ENCODE assay signal across 13 cellular contexts in the genomic region with DNA sequence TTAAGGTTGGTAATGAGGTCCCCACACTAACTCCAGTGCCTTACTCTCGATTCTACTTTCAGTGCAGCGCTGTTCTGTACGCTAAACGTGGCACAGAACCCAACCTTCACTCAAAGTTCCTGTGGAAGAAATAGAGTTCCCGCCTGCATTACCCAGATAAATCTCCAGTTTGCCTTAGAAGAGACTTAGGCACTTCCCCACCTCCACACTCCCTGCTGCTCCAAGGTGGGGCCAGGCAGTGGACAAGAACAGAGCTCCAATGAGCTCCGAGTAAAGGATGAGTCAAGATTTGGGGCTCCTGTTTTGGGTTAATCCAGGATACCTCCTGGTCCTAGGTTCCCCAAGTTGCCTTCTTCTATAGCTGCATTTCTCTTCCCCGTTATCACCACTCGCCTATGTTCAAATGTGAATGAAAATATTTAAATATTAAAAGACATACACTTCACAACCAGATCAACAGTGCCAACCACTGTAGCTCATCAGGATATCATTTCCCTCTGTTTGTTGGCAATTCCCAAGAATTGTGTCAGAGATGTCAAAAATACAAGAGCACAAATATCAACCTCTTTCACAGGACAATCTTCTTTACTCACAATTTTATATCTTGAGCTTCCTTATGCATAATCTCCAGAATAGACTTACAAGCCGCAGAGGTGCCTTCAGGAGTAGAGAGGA. TPM values are rescaled to one million over a fixed set of nuclear protein-coding genes. Genes with fewer than 3 reads are reported as not detected.
DNase-seq lines count a peak whose midpoint lies in the region; ATAC-seq, FAIRE-seq and TF ChIP-seq lines count a peak whose summit lies in the region.
"Had no signal": no experiment of that assay in that cellular context is flagged by ENCODE, and none has a peak within 500 bp of the region (broad histone marks: within the 10 kb centered on the region; RNA-seq: fewer than 3 reads in every experiment).

No MANE protein-coding gene starts in this region.

- no peaks in the 10 kb centered on the region for H4K20me1 ChIP-seq in K562 (replicated peaks; ENCODE audit: control insufficient read depth, insufficient read depth, low read length)
- no peaks in the 10 kb centered on the region for H4K20me1 ChIP-seq in MM.1S (ENCODE audit: insufficient read depth, low read length)

- TSS peak; percentile 12 for BruUV-seq in K562 (replicated peaks; lab: Mats Ljungman, UMichigan)

- TF ChIP-seq CTCF in K562 (IDR thresholded peaks at IDR 0.05 in 2 of 3, conservative IDR thresholded peaks at IDR 0.05 in 1 of 3; ENCODE audit: insufficient read depth in 2 of 3, low read depth in 1 of 3, low read length in 3 of 3) (no peak), MM.1S (IDR thresholded peaks at IDR 0.05; ENCODE audit: low read length) (no peak)

- H3K36me3 Mint-ChIP-seq in naive thymus-derived CD8-positive, alpha-beta T cell = no peaks in the 10 kb centered on the region

- no peaks in the 10 kb centered on the region for H3K9me1 ChIP-seq in K562 (ENCODE audit: control insufficient read depth, insufficient read depth, low read length)

- POLR2A ChIA-PET in K562 (lab: Yijun Ruan, JAX) = interaction anchor here (0.9 to 2.6 kb wide), 6 partner anchors 9 to 182 kb away, joined by 4 to 9 read pairs (median 6); no protein-coding TSS in a partner anchor
- POLR2A ChIA-PET in naive thymus-derived CD8-positive, alpha-beta T cell (lab: Charles Lee) = interaction anchor here (3.0 kb wide), 1 partner anchor 48 kb away, joined by 13 read pairs; a partner anchor contains a TSS

- FAIRE-seq in K562 (lab: Jason Lieb, UNC) = peak; percentile 83

- H3K4me3 Mint-ChIP-seq in naive thymus-derived CD8-positive, alpha-beta T cell = peak overlapping the region; percentile 38 to 89 (median 66)

- intact Hi-C loops in K562 (cut with micrococcal nuclease) = loop anchor here (5.0 kb wide), 1 partner anchor 185 kb away; a partner anchor contains a TSS

- ATAC-seq in K562 (peak; percentile 87), esophagus mucosa (no peak)
- no peak for ATAC-seq in naive thymus-derived CD8-positive, alpha-beta T cell

- TF ChIP-seq RAD21 in K562 (CRISPR knock-in tag; conservative IDR thresholded peaks at IDR 0.05 in 1 of 2, IDR thresholded peaks at IDR 0.05 in 1 of 2) = no peak

- H2AFZ ChIP-seq in K562 (ENCODE audit: low read depth, low read length) (peak overlapping the region; percentile 7; the same call in 1 of the 2 replicates), MM.1S (ENCODE audit: low read length) (no peak overlapping the region)

- in situ Hi-C loops in Caki2 (cut with HindIII; ENCODE audit: low pct_unique_long_range_greater_than_20kb, low sequenced_read_pairs) = no loop called here
- in situ Hi-C loops in K562 (cut with MboI) = no loop called here

- H3K27ac Mint-ChIP-seq in naive thymus-derived CD8-positive, alpha-beta T cell = peak overlapping the region in 7 of 10 donors; percentile 75 to 93 (median 80)

- H3K9me3 ChIP-seq in MG63 = no peaks in the 10 kb centered on the region
- H3K9me3 ChIP-seq in K562 (replicated peaks; ENCODE audit: control insufficient read depth, insufficient read depth, low read depth, low read length) = no peaks in the 10 kb centered on the region
- H3K9me3 ChIP-seq in MM.1S (replicated peaks; ENCODE audit: insufficient read depth, low read length) = no peaks in the 10 kb centered on the region
- H3K9me3 ChIP-seq: esophagus squamous epithelium had no signal

- H3K79me2 ChIP-seq in K562 (ENCODE audit: control insufficient read depth, insufficient read depth, low read length) = peaks cover 9% of the 10 kb centered on the region; the same call in 2 of the 3 replicates
- no peaks in the 10 kb centered on the region for H3K79me2 ChIP-seq in MM.1S (ENCODE audit: low read length)

- TF ChIP-seq POLR2A in K562 (conservative IDR thresholded peaks at IDR 0.05) = no peak

- no peaks in the 10 kb centered on the region for H3K9me3 Mint-ChIP-seq in naive thymus-derived CD8-positive, alpha-beta T cell

- no peak; the same call in 1 of the 2 replicates for TF ChIP-seq EP300 in K562 (IDR thresholded peaks at IDR 0.05; ENCODE audit: low read length)

- H3F3A ChIP-seq in MM.1S (ENCODE audit: insufficient read depth, low read length) = no peaks in the 10 kb centered on the region

- H3K9ac ChIP-seq in K562 (ENCODE audit: insufficient read depth in 1 of 2, low read depth in 2 of 2, low read length in 2 of 2) (peak overlapping the region; percentile 6 to 35; a peak in 3 of 4 replicates), MM.1S (ENCODE audit: low read length) (no peak overlapping the region)

- H3K4me3 ChIP-seq in MG63 (peak overlapping the region; percentile 22), K562 (no peak overlapping the region; the same call in 1 of the 2 replicates), MM.1S (ENCODE audit: low read length) (no peak overlapping the region)

- H3K4me2 ChIP-seq in K562 (ENCODE audit: insufficient read depth, low read length) = peak overlapping the region; percentile 53
- H3K4me2 ChIP-seq in MM.1S (ENCODE audit: low read depth, low read length) = no peak overlapping the region

- DNase-seq in Caki2 (ENCODE audit: low read depth) (peak; percentile 41), MG63 (peak; percentile 31), K562 (ENCODE audit: extremely low read depth in 1 of 4, low spot score in 3 of 4) (peak; percentile 51 to 83 (median 66)), DMS53 treated with DMSO at 0.1 percent for 48 hours (lab: John Stamatoyannopoulos, UW; ENCODE audit: unreplicated experiment) (no peak), HPDE6-E6E7 (ENCODE audit: extremely low spot score) (no peak), MM.1S (no peak)
- no peak for DNase-seq in naive thymus-derived CD8-positive, alpha-beta T cell
- DNase-seq: esophagus squamous epithelium; GF-D8; NCI-H2171; stimulated activated CD4-positive, alpha-beta T cell treated with anti-CD3 and anti-CD28 coated beads, Interleukin-12 subunit alpha, Interleukin-12 subunit beta, amount 100 ng/mL, for 4 hours; substantia nigra had no signal

- no peaks in the 10 kb centered on the region for H3K27me3 ChIP-seq in MG63
- no peaks in the 10 kb centered on the region for H3K27me3 ChIP-seq in K562 (ENCODE audit: control insufficient read depth in 2 of 2, insufficient read depth in 2 of 2, low read length in 2 of 2)
- no peaks in the 10 kb centered on the region for H3K27me3 ChIP-seq in MM.1S (replicated peaks; ENCODE audit: insufficient read depth, low read length)

- no peaks in the 10 kb centered on the region for H3K9me2 ChIP-seq in MM.1S (replicated peaks; ENCODE audit: insufficient read depth, low read length)

- H3K4me1 ChIP-seq in K562 (replicated peaks in 1 of 2; ENCODE audit: control insufficient read depth in 2 of 2, insufficient read depth in 2 of 2, low read length in 2 of 2) = peaks cover 8 to 25% of the 10 kb centered on the region in 2 experiments
- H3K4me1 ChIP-seq in MM.1S (ENCODE audit: low read length) = peaks cover 7% of the 10 kb centered on the region

- CTCF ChIA-PET in K562 (lab: Yijun Ruan, JAX; ENCODE audit: low intra/inter-chr PET ratio) = no interaction called here

- peaks cover 74% of the 10 kb centered on the region for H3K36me3 ChIP-seq in MG63
- peaks cover 81% of the 10 kb centered on the region for H3K36me3 ChIP-seq in K562 (ENCODE audit: control insufficient read depth, insufficient read depth, low read length)
- no peaks in the 10 kb centered on the region for H3K36me3 ChIP-seq in MM.1S (replicated peaks; ENCODE audit: insufficient read depth, low read length)

- no peaks in the 10 kb centered on the region for H3K27me3 Mint-ChIP-seq in naive thymus-derived CD8-positive, alpha-beta T cell

- H3K4me1 Mint-ChIP-seq in naive thymus-derived CD8-positive, alpha-beta T cell = peaks cover 3 to 30% (median 21%) of the 10 kb centered on the region in 4 donors

- 20% methylated on average over 9 of the region's 9 CpGs for WGBS in K562 (ENCODE audit: insufficient coverage, low coverage, missing lambda C conversion rate)

- H3K27ac ChIP-seq in K562 (ENCODE audit: extremely low read depth, low read depth, low read length) = peak overlapping the region; percentile 87
- H3K27ac ChIP-seq in MM.1S (ENCODE audit: low read length) = no peak overlapping the region
- H3K27ac ChIP-seq: esophagus squamous epithelium had no signal

TF ChIP-seq in K562, 482 proteins besides CTCF, POLR2A, EP300 and RAD21 (continues in another document):
- no peak for TF ChIP-seq TCF7 (IDR thresholded peaks at IDR 0.05; ENCODE audit: borderline replicate concordance)

RNA-seq across cellular contexts. Expression of a gene that starts 48.0 kb away (rescaled TPM):
- 77.0 and 98.7 TPM in 2 replicates for total RNA-seq in Caki2 (2014; rRNA removed; shearing (Covaris generic); ENCODE audit: low replicate concordance)
- total RNA-seq in MG63 (2014; rRNA removed; shearing (Covaris generic); ENCODE audit: low replicate concordance) = 70.8 and 163 TPM in 2 replicates
- 28.7 and 47.3 TPM in 2 replicates for total RNA-seq in K562 (2011; cell fraction: chromatin; rRNA removed; ENCODE audit: low replicate concordance)
- total RNA-seq in K562 (2011; cell fraction: nucleolus; rRNA removed) = 20.0 and 22.1 TPM in 2 replicates
- 22.9 and 23.3 TPM in 2 replicates for total RNA-seq in K562 (2011; cell fraction: nucleoplasm; rRNA removed)
- total RNA-seq in K562 (2014; rRNA removed) (221 and 308 TPM in 2 replicates), K562 (2014; rRNA removed; fragmentation: Illumina TruSeq; extraction: Trizol) (81.2 and 83.4 TPM in 2 replicates), K562 (2015; rRNA removed; fragmentation: Illumina TruSeq; extraction: Trizol) (76.8 and 80.0 TPM in 2 replicates), K562 (2021) (100 and 101 TPM in 2 replicates), esophagus mucosa (36.7 TPM)
- polyA plus RNA-seq in K562 (2011; rRNA removed) (70.6 and 93.3 TPM in 2 replicates), K562 (2014; fragmentation: Illumina TruSeq; extraction: Trizol) (48.2 and 82.9 TPM in 2 replicates), K562 (2014; fragmentation: Nextera tagmentation; extraction: Ambion mirVana) (10 to 100 TPM; 12.3 to 14.4 TPM), K562 (2014; rRNA removed) (141 and 180 TPM in 2 replicates)
- polyA plus RNA-seq in K562 (2011; cell fraction: cytosol; rRNA removed) = 72.5 and 84.7 TPM in 2 replicates
- polyA plus RNA-seq in K562 (2011; cell fraction: nucleus; rRNA removed) = 37.3 and 38.5 TPM in 2 replicates
- polyA plus RNA-seq in K562 (2012) = 38.9 and 109 TPM in 2 replicates
- polyA minus RNA-seq in K562 (2011; rRNA and poly(A)+ RNA removed) = 82.0 and 88.4 TPM in 2 replicates
- polyA minus RNA-seq in K562 (2011; cell fraction: cytosol; rRNA and poly(A)+ RNA removed) = 42.1 and 47.6 TPM in 2 replicates
- 24.0 and 39.0 TPM in 2 replicates for polyA minus RNA-seq in K562 (2011; cell fraction: nucleus; rRNA and poly(A)+ RNA removed)
- total RNA-seq in naive thymus-derived CD8-positive, alpha-beta T cell = 10 to 100 TPM; 46.5 to 52.5 TPM
- polyA plus RNA-seq in naive thymus-derived CD8-positive, alpha-beta T cell = 10 to 100 TPM; 47.6 to 71.6 (median 69.9) TPM

Comparison
In these comparisons a context has a peak if more than half of its experiments do, and no peak if none do; other contexts are left out.
1. DNase-seq: peak in Caki2 (single experiment), MG63 (single experiment) and K562 (4 of 4); none in naive thymus-derived CD8-positive, alpha-beta T cell (0 of 10), DMS53 treated with DMSO at 0.1 percent for 48 hours (single experiment), HPDE6-E6E7 (single experiment) and MM.1S (single experiment).